ENCODE assay signal across 21 cellular contexts in genomic region chr1:22470227-22470626, GRCh38. TPM values are rescaled to one million over a fixed set of nuclear protein-coding genes. Genes with fewer than 3 reads are reported as not detected.
DNase-seq lines count a peak whose midpoint lies in the region; ATAC-seq and TF ChIP-seq lines count a peak whose summit lies in the region.
"Had no signal": no experiment of that assay in that cellular context is flagged by ENCODE, and none has a peak within 500 bp of the region (broad histone marks: within the 10 kb centered on the region; RNA-seq: fewer than 3 reads in every experiment).

No MANE protein-coding gene starts in this region.

- H3K36me3 ChIP-seq in left ventricle myocardium inferior (no peaks in the 10 kb centered on the region), WERI-Rb-1 (no peaks in the 10 kb centered on the region), upper lobe of right lung (no peaks in the 10 kb centered on the region)

- H3K4me1 ChIP-seq in left ventricle myocardium inferior (peaks cover 64% of the 10 kb centered on the region), upper lobe of right lung (peaks cover 27% of the 10 kb centered on the region)

- H3K9me3 ChIP-seq in left ventricle myocardium inferior (replicated peaks): peaks cover 4% of the 10 kb centered on the region
- H3K9me3 ChIP-seq in WERI-Rb-1 (ENCODE audit: severe bottlenecking): peaks cover 5% of the 10 kb centered on the region
- no peaks in the 10 kb centered on the region for H3K9me3 ChIP-seq in upper lobe of right lung
- H3K9me3 ChIP-seq: MG63 had no signal

- no peaks in the 10 kb centered on the region for H3K27me3 Mint-ChIP-seq in mesothelial cell of epicardium (ENCODE audit: low read depth)
- no peaks in the 10 kb centered on the region for H3K27me3 Mint-ChIP-seq in chondrocyte (ENCODE audit: low read depth)

- H3K9me3 Mint-ChIP-seq in mesothelial cell of epicardium (peaks cover 4% of the 10 kb centered on the region), chondrocyte (ENCODE audit: low read depth) (no peaks in the 10 kb centered on the region)
- H3K9me3 Mint-ChIP-seq: CD8-positive, alpha-beta memory T cell; H9 had no signal

- H3K4me3 Mint-ChIP-seq in mesothelial cell of epicardium: no peak overlapping the region
- no peak overlapping the region for H3K4me3 Mint-ChIP-seq in chondrocyte (ENCODE audit: unreplicated experiment)
- H3K4me3 Mint-ChIP-seq: CD8-positive, alpha-beta memory T cell; H9 had no signal

- no peak for TF ChIP-seq CTCF in left ventricle myocardium inferior (IDR thresholded peaks at IDR 0.05; ENCODE audit: borderline replicate concordance)
- no peak for TF ChIP-seq CTCF in WERI-Rb-1 (IDR thresholded peaks at IDR 0.05; ENCODE audit: low read depth, low read length)
- TF ChIP-seq CTCF in mesothelial cell of epicardium (IDR thresholded peaks at IDR 0.05; ENCODE audit: unreplicated experiment): no peak
- TF ChIP-seq CTCF in upper lobe of right lung (IDR thresholded peaks at IDR 0.05): no peak
- no peak for TF ChIP-seq CTCF in chondrocyte (IDR thresholded peaks at IDR 0.05)

- H3K27ac Mint-ChIP-seq in mesothelial cell of epicardium: peak overlapping the region; percentile 15
- H3K27ac Mint-ChIP-seq in chondrocyte (ENCODE audit: unreplicated experiment): no peak overlapping the region
- H3K27ac Mint-ChIP-seq: CD8-positive, alpha-beta memory T cell had no signal

- H3K27me3 ChIP-seq in left ventricle myocardium inferior (ENCODE audit: low read depth) (no peaks in the 10 kb centered on the region), WERI-Rb-1 (ENCODE audit: insufficient read depth, low read depth, severe bottlenecking) (no peaks in the 10 kb centered on the region), upper lobe of right lung (no peaks in the 10 kb centered on the region)
- H3K27me3 ChIP-seq: BLaER1 treated with 17β-estradiol and CSF1 and Interleukin-3, amounts not matched to agents 10 nM and 100 nM; MG63 had no signal

- H3K36me3 Mint-ChIP-seq in mesothelial cell of epicardium: no peaks in the 10 kb centered on the region
- H3K36me3 Mint-ChIP-seq in chondrocyte (ENCODE audit: low read depth): peaks cover 1% of the 10 kb centered on the region

- no peak for DNase-seq in left ventricle myocardium inferior
- no peak for DNase-seq in left cardiac atrium
- peak; percentile 71 for DNase-seq in WERI-Rb-1
- no peak for DNase-seq in mesothelial cell of epicardium (ENCODE audit: low spot score in 2 of 2, unreplicated experiment in 2 of 2)
- no peak for DNase-seq in upper lobe of right lung
- no peak for DNase-seq in NCI-H526 (lab: John Stamatoyannopoulos, UW)
- DNase-seq in chondrocyte (ENCODE audit: low spot score): no peak
- DNase-seq in SW480 (ENCODE audit: low spot score): no peak
- DNase-seq: CD8-positive, alpha-beta memory T cell; H9; IMR-90; Karpas-422; MG63; NCI-H1092; NCI-H1436 treated with DMSO at 0.1 percent for 48 hours; NCI-H2029; NCI-H446 treated with DMSO at 0.1 percent for 48 hours; PC-3; RPMI8226; SHP77 treated with DMSO at 0.1 percent for 48 hours had no signal

- H3K4me3 ChIP-seq in left ventricle myocardium inferior (no peak overlapping the region), WERI-Rb-1 (ENCODE audit: low read depth, low read length) (no peak overlapping the region), upper lobe of right lung (no peak overlapping the region)
- H3K4me3 ChIP-seq: BLaER1 treated with 17β-estradiol and CSF1 and Interleukin-3, amounts not matched to agents 10 nM and 100 nM; MG63 had no signal

- no peak for ATAC-seq in left cardiac atrium
- ATAC-seq in upper lobe of right lung: peak; percentile 75
- ATAC-seq: PC-3 had no signal

- intact Hi-C loops in left ventricle myocardium inferior (cut with micrococcal nuclease): no loop called here
- intact Hi-C loops in left cardiac atrium (cut with DNase I): no loop called here
- intact Hi-C loops in upper lobe of right lung (cut with DNase I): no loop called here

- H3K27ac ChIP-seq in left ventricle myocardium inferior (replicated peaks) (peak overlapping the region; percentile 45), WERI-Rb-1 (peak overlapping the region; percentile 48), upper lobe of right lung (no peak overlapping the region)
- H3K27ac ChIP-seq: BLaER1 treated with 17β-estradiol and CSF1 and Interleukin-3, amounts not matched to agents 10 nM and 100 nM had no signal

- peaks cover 14% of the 10 kb centered on the region for H3K4me1 Mint-ChIP-seq in mesothelial cell of epicardium
- H3K4me1 Mint-ChIP-seq in chondrocyte (ENCODE audit: low read depth): peaks cover 21% of the 10 kb centered on the region

RNA-seq across cellular contexts. Expression of gene ZBTB40, which starts 18.6 kb away (rescaled TPM):
- 17.9 TPM for total RNA-seq in left ventricle myocardium inferior
- 10 to 100 TPM; 11.1 to 13.5 TPM for total RNA-seq in left cardiac atrium
- 24.3 to 26.8 TPM (median 24.8 TPM) in 3 replicates for total RNA-seq in mesothelial cell of epicardium
- 24.9 TPM for total RNA-seq in upper lobe of right lung
- total RNA-seq in chondrocyte: 15.9 to 20.6 TPM (median 16.3 TPM) in 3 replicates
